Comparison of ENCODE assay signal across 8 cellular contexts in the genomic region with DNA sequence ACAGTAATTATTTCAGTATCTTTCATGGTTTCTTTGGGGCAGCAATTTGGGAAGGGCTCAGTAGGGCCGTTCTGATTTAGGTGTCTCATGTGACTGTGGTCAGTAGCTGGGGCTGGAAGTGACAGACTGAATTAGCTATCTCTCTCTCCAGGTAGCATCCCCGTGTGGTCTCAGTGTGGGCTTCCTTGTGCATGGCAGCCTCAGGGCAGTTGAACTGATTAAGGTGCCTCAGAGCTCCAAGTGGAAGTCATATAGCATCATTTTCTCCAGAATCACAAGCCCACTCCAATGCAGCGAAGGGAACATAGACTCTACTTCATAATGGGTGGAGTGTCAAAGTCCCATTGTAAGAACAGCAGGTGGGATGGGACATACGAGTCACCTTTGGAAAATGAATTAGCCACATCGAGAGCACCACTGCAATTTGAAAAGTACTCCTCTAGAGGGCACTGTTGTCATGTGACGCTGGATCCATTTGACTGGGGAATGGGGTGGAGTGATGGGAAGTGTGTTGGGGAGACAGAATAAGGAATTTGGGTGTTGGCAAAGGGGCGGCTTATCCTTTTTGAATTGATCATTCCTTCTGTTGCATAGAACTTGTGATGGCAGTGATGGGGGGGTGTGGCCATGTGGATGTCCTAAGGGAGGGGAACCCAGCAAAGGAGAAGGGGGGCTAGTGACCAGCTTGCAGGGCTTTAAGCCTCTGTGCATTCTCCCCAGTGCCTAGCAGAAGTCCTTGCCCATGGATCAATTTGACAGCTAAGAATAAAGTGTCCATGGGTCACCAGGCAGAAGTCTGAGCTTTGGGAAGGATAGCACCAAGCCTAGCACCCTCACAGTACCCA.
DNase-seq lines count a peak whose midpoint lies in the region; ATAC-seq and TF ChIP-seq lines count a peak whose summit lies in the region.

No MANE protein-coding gene starts in this region.

- H3K9me3 ChIP-seq in BLaER1 treated with 17β-estradiol and CSF1 and Interleukin-3, amounts not matched to agents 10 nM and 100 nM (replicated peaks in 1 of 11) = no peaks in the 10 kb centered on the region

- H3K4me2 ChIP-seq in BLaER1 treated with 17β-estradiol and CSF1 and Interleukin-3, amounts not matched to agents 10 nM and 100 nM = peak overlapping the region in 10 of 11 experiments; percentile 18 to 76 (median 48); a peak in 15 of 22 replicates

- 0 out of 22 replicates have a peak overlapping the region, but pooled peaks of 1 of the 11 experiments have one; percentile 16 for H3K9ac ChIP-seq in BLaER1 treated with 17β-estradiol and CSF1 and Interleukin-3, amounts not matched to agents 10 nM and 100 nM

- no peaks in the 10 kb centered on the region for H3K36me3 Mint-ChIP-seq in nephron progenitor cell (ENCODE audit: low read depth)

- peaks cover 29% of the 10 kb centered on the region for H3K27me3 Mint-ChIP-seq in nephron progenitor cell (ENCODE audit: low read depth, poor library complexity)

- no peaks in the 10 kb centered on the region for H4K20me1 ChIP-seq in BLaER1 treated with 17β-estradiol and CSF1 and Interleukin-3, amounts not matched to agents 10 nM and 100 nM

- peaks cover 7 to 13% (median 11%) of the 10 kb centered on the region in 10 experiments for H3K4me1 ChIP-seq in BLaER1 treated with 17β-estradiol and CSF1 and Interleukin-3, amounts not matched to agents 10 nM and 100 nM

- H3K27ac ChIP-seq in BLaER1 treated with 17β-estradiol and CSF1 and Interleukin-3, amounts not matched to agents 10 nM and 100 nM = peak overlapping the region in 3 of 11 experiments; percentile 3 to 11 (median 7); a peak in 2 of 22 replicates

- peak; percentile 29 for DNase-seq in GM19238 (ENCODE audit: insufficient read length, low spot score)
- DNase-seq in NCI-H526 (lab: John Stamatoyannopoulos, UW) = peak; percentile 63 to 76
- peak; percentile 8 for DNase-seq in activated T-cell treated with anti-CD3 and anti-CD28 coated beads for 1 hour (ENCODE audit: low read depth)
- peak; percentile 24 for DNase-seq in fibroblast of peridontal ligament (ENCODE audit: extremely low read depth)
- peak; percentile 53 for DNase-seq in nephron progenitor cell

- no peak for ATAC-seq in GM18873 (IDR thresholded peaks at IDR 0.05; ENCODE audit: low FRiP score, unreplicated experiment)
- ATAC-seq in HG02759 (IDR thresholded peaks at IDR 0.05; ENCODE audit: unreplicated experiment) = no peak

- H3K4me3 Mint-ChIP-seq in nephron progenitor cell = no peak overlapping the region

- H3K4me1 Mint-ChIP-seq in nephron progenitor cell = peaks cover 12% of the 10 kb centered on the region

- H3K27me3 ChIP-seq in BLaER1 treated with 17β-estradiol and CSF1 and Interleukin-3, amounts not matched to agents 10 nM and 100 nM = no peaks in the 10 kb centered on the region

- no peaks in the 10 kb centered on the region for H3K36me3 ChIP-seq in BLaER1 treated with 17β-estradiol and CSF1 and Interleukin-3, amounts not matched to agents 10 nM and 100 nM

- H3K27ac Mint-ChIP-seq in nephron progenitor cell = no peak overlapping the region

- peak; percentile 85 for TF ChIP-seq CTCF in nephron progenitor cell (IDR thresholded peaks at IDR 0.05)

- no peaks in the 10 kb centered on the region for H3K9me3 Mint-ChIP-seq in nephron progenitor cell

- no peak overlapping the region for H3K4me3 ChIP-seq in BLaER1 treated with 17β-estradiol and CSF1 and Interleukin-3, amounts not matched to agents 10 nM and 100 nM

Comparison
In these comparisons a context has a peak if more than half of its experiments do, and no peak if none do; other contexts are left out.
1. DNase-seq: peak in every context shown above with its lines; median percentile 70 in NCI-H526; 53 in nephron progenitor cell; 29 in GM19238; 24 in fibroblast of peridontal ligament; 8 in activated T-cell treated with anti-CD3 and anti-CD28 coated beads for 1 hour.